In the genomic region with DNA sequence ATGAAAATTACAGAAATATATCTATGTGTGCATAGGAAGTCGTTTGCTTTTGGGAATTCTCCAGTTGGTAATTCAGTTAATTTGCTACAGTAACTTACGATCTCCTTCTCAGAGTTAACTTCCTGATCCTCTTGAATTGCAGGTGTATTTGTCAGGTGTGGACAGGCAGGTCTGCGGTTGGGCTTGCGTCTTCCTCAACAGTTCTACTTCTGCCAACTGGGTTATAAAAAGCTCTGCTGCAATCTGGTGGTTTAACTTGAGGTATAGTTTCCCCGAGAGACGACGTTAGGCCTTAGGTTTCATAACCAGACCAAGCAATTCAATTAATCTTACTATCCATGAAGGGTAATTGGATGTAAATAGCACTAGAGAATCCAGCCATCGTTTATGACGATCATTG, we compare ENCODE assay signal across 24 cellular contexts.
"Had no signal": no experiment of that assay in that cellular context is flagged by ENCODE, and none has a peak within 500 bp of the region (broad histone marks: within the 10 kb centered on the region; RNA-seq: fewer than 3 reads in every experiment).

No MANE protein-coding gene starts in this region.

- H3K27me3 ChIP-seq: body of pancreas, breast epithelium, MG63, Peyer's patch had no signal

- H3K4me1 ChIP-seq: body of pancreas, breast epithelium, Peyer's patch had no signal

- DNase-seq: activated CD4-positive, alpha-beta T cell treated with anti-CD3 and anti-CD28 coated beads, Interleukin-2, amount 10 ng/mL, durations not matched to agents 24 days and 14 days; activated CD4-positive, alpha-beta T cell treated with anti-CD3 and anti-CD28 coated beads, Interleukin-2, amount 50 U/mL, for 4 hours; activated CD8-positive, alpha-beta T cell treated with anti-CD3 and anti-CD28 coated beads, Interleukin-2, amount 10 ng/mL, durations not matched to agents 7 days and 5 days; activated gamma-delta T cell; activated naive CD4-positive, alpha-beta T cell treated with Interleukin-2 at 50 U/mL for 16 hours; activated naive CD8-positive, alpha-beta T cell treated with anti-CD3 and anti-CD28 coated beads, Interleukin-2, amount 10 ng/mL, durations not matched to agents 7 days and 5 days; activated T-cell treated with anti-CD3 and anti-CD28 coated beads, Interleukin-2, amount 50 U/mL, for 24 hours; body of pancreas; Kasumi-1; KG1; MG63; NCI-H1092 treated with DMSO at 0.1 percent for 48 hours; NCI-H1417; NCI-H187 treated with DMSO at 0.1 percent for 48 hours; NCI-H2081; NCI-H345; NCI-H526; NCI-H748 treated with DMSO at 0.1 percent for 48 hours; PC-3; Peyer's patch; SIG-M5 had no signal

- H3K9me3 ChIP-seq: body of pancreas, breast epithelium, MG63, Peyer's patch had no signal

- H3K27ac ChIP-seq: body of pancreas, breast epithelium, Peyer's patch, RWPE1 had no signal

- H3K4me3 ChIP-seq: body of pancreas, breast epithelium, MG63, Peyer's patch had no signal

- H3K36me3 ChIP-seq: breast epithelium, MG63, Peyer's patch had no signal

- ATAC-seq: activated CD8-positive, alpha-beta T cell treated with anti-CD3 and anti-CD28 coated beads, Interleukin-2, amount 10 ng/mL, durations not matched to agents 7 days and 5 days; body of pancreas; PC-3; Right ventricle myocardium inferior had no signal
